Comparison of ENCODE assay signal across 1 cellular context in genomic region chr11:113875414-113876073, GRCh38.
TF ChIP-seq lines count a peak whose summit lies in the region.

A gene with protein sequence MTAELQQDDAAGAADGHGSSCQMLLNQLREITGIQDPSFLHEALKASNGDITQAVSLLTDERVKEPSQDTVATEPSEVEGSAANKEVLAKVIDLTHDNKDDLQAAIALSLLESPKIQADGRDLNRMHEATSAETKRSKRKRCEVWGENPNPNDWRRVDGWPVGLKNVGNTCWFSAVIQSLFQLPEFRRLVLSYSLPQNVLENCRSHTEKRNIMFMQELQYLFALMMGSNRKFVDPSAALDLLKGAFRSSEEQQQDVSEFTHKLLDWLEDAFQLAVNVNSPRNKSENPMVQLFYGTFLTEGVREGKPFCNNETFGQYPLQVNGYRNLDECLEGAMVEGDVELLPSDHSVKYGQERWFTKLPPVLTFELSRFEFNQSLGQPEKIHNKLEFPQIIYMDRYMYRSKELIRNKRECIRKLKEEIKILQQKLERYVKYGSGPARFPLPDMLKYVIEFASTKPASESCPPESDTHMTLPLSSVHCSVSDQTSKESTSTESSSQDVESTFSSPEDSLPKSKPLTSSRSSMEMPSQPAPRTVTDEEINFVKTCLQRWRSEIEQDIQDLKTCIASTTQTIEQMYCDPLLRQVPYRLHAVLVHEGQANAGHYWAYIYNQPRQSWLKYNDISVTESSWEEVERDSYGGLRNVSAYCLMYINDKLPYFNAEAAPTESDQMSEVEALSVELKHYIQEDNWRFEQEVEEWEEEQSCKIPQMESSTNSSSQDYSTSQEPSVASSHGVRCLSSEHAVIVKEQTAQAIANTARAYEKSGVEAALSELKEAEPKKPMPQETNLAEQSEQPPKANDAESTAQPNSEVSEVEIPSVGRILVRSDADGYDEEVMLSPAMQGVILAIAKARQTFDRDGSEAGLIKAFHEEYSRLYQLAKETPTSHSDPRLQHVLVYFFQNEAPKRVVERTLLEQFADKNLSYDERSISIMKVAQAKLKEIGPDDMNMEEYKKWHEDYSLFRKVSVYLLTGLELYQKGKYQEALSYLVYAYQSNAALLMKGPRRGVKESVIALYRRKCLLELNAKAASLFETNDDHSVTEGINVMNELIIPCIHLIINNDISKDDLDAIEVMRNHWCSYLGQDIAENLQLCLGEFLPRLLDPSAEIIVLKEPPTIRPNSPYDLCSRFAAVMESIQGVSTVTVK (minus strand): TSS chr11:113875572. CDS start chr11:113875501, 71 bp downstream.

TF ChIP-seq in HepG2, 621 proteins besides CTCF, POLR2A, EP300 and RAD21 (continued from another document and continues in another):
- TF ChIP-seq ZNF614 (CRISPR knock-in tag; IDR thresholded peaks at IDR 0.05; ENCODE audit: borderline replicate concordance) (0 out of 2 replicates have a peak, but pooled peaks have one; percentile 19), CAMTA2 (CRISPR knock-in tag; IDR thresholded peaks at IDR 0.05; ENCODE audit: borderline replicate concordance) (no peak; the same call in 1 of the 2 replicates), NFYC (CRISPR knock-in tag; IDR thresholded peaks at IDR 0.05) (peak; percentile 36; the same call in 1 of the 2 replicates), HOXA3 (CRISPR knock-in tag; IDR thresholded peaks at IDR 0.05) (peak; percentile 85), PCBP2 (optimal IDR thresholded peaks at IDR 0.05; ENCODE audit: low read depth, low read length, poor library complexity, severe bottlenecking) (no peak), KMT2B (CRISPR knock-in tag; IDR thresholded peaks at IDR 0.05) (peak; percentile 60; the same call in 1 of the 2 replicates), TFDP1 (CRISPR knock-in tag; IDR thresholded peaks at IDR 0.05; ENCODE audit: borderline replicate concordance) (peak; percentile 49; the same call in 1 of the 2 replicates), ZNF607 (CRISPR knock-in tag; IDR thresholded peaks at IDR 0.05; ENCODE audit: borderline replicate concordance) (peak; percentile 70; the same call in 1 of the 2 replicates), SMAD9 (CRISPR knock-in tag; IDR thresholded peaks at IDR 0.05) (peak; percentile 91; the same call in 1 of the 2 replicates), MED8 (CRISPR knock-in tag; IDR thresholded peaks at IDR 0.05; ENCODE audit: insufficient replicate concordance) (peak; percentile 44), ZNF687 (CRISPR knock-in tag; IDR thresholded peaks at IDR 0.05) (peak; percentile 93), KLF12 (CRISPR knock-in tag; IDR thresholded peaks at IDR 0.05; ENCODE audit: borderline replicate concordance) (0 out of 2 replicates have a peak, but pooled peaks have one; percentile 5), ZBTB25 (CRISPR knock-in tag; IDR thresholded peaks at IDR 0.05) (peak; percentile 68; the same call in 1 of the 2 replicates), RBFOX2 (IDR thresholded peaks at IDR 0.05; ENCODE audit: low read depth, low read length) (peak; percentile 95), ZNF644 (CRISPR knock-in tag; IDR thresholded peaks at IDR 0.05; ENCODE audit: low read depth) (0 out of 2 replicates have a peak, but pooled peaks have one; percentile 24), RXRB (CRISPR knock-in tag; IDR thresholded peaks at IDR 0.05; ENCODE audit: borderline replicate concordance) (peak; percentile 64; the same call in 1 of the 2 replicates), PHF8 (CRISPR knock-in tag; IDR thresholded peaks at IDR 0.05) (peak; percentile 91), PITX1 (CRISPR knock-in tag; IDR thresholded peaks at IDR 0.05) (peak; percentile 16; the same call in 1 of the 2 replicates), ZSCAN30 (CRISPR knock-in tag; IDR thresholded peaks at IDR 0.05) (no peak), SOX6 (IDR thresholded peaks at IDR 0.05) (no peak), SOX6 (CRISPR knock-in tag; IDR thresholded peaks at IDR 0.05) (peak; percentile 68), ZNF367 (CRISPR knock-in tag; IDR thresholded peaks at IDR 0.05; ENCODE audit: borderline replicate concordance) (no peak; the same call in 1 of the 2 replicates), FOXJ3 (CRISPR knock-in tag; IDR thresholded peaks at IDR 0.05; ENCODE audit: borderline replicate concordance) (0 out of 2 replicates have a peak, but pooled peaks have one; percentile 36), ZBTB21 (CRISPR knock-in tag; IDR thresholded peaks at IDR 0.05) (peak; percentile 20; the same call in 1 of the 2 replicates), ZNF782 (CRISPR knock-in tag; IDR thresholded peaks at IDR 0.05; ENCODE audit: borderline replicate concordance) (0 out of 2 replicates have a peak, but pooled peaks have one; percentile 34), ZNF232 (CRISPR knock-in tag; IDR thresholded peaks at IDR 0.05; ENCODE audit: borderline replicate concordance) (peak; percentile 54; the same call in 1 of the 2 replicates), IRX3 (CRISPR knock-in tag; IDR thresholded peaks at IDR 0.05; ENCODE audit: borderline replicate concordance, low read depth) (no peak)
- TF ChIP-seq, protein P1, sequence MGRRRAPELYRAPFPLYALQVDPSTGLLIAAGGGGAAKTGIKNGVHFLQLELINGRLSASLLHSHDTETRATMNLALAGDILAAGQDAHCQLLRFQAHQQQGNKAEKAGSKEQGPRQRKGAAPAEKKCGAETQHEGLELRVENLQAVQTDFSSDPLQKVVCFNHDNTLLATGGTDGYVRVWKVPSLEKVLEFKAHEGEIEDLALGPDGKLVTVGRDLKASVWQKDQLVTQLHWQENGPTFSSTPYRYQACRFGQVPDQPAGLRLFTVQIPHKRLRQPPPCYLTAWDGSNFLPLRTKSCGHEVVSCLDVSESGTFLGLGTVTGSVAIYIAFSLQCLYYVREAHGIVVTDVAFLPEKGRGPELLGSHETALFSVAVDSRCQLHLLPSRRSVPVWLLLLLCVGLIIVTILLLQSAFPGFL (CRISPR knock-in tag; IDR thresholded peaks at IDR 0.05): no peak
- TF ChIP-seq, protein P2, sequence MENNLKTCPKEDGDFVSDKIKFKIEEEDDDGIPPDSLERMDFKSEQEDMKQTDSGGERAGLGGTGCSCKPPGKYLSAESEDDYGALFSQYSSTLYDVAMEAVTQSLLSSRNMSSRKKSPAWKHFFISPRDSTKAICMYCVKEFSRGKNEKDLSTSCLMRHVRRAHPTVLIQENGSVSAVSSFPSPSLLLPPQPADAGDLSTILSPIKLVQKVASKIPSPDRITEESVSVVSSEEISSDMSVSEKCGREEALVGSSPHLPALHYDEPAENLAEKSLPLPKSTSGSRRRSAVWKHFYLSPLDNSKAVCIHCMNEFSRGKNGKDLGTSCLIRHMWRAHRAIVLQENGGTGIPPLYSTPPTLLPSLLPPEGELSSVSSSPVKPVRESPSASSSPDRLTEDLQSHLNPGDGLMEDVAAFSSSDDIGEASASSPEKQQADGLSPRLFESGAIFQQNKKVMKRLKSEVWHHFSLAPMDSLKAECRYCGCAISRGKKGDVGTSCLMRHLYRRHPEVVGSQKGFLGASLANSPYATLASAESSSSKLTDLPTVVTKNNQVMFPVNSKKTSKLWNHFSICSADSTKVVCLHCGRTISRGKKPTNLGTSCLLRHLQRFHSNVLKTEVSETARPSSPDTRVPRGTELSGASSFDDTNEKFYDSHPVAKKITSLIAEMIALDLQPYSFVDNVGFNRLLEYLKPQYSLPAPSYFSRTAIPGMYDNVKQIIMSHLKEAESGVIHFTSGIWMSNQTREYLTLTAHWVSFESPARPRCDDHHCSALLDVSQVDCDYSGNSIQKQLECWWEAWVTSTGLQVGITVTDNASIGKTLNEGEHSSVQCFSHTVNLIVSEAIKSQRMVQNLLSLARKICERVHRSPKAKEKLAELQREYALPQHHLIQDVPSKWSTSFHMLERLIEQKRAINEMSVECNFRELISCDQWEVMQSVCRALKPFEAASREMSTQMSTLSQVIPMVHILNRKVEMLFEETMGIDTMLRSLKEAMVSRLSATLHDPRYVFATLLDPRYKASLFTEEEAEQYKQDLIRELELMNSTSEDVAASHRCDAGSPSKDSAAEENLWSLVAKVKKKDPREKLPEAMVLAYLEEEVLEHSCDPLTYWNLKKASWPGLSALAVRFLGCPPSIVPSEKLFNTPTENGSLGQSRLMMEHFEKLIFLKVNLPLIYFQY (CRISPR knock-in tag; IDR thresholded peaks at IDR 0.05; ENCODE audit: borderline replicate concordance): no peak; the same call in 1 of the 2 replicates
- TF ChIP-seq, protein P3, sequence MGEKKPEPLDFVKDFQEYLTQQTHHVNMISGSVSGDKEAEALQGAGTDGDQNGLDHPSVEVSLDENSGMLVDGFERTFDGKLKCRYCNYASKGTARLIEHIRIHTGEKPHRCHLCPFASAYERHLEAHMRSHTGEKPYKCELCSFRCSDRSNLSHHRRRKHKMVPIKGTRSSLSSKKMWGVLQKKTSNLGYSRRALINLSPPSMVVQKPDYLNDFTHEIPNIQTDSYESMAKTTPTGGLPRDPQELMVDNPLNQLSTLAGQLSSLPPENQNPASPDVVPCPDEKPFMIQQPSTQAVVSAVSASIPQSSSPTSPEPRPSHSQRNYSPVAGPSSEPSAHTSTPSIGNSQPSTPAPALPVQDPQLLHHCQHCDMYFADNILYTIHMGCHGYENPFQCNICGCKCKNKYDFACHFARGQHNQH (CRISPR knock-in tag; IDR thresholded peaks at IDR 0.05): peak; percentile 72
- TF ChIP-seq, protein P4, sequence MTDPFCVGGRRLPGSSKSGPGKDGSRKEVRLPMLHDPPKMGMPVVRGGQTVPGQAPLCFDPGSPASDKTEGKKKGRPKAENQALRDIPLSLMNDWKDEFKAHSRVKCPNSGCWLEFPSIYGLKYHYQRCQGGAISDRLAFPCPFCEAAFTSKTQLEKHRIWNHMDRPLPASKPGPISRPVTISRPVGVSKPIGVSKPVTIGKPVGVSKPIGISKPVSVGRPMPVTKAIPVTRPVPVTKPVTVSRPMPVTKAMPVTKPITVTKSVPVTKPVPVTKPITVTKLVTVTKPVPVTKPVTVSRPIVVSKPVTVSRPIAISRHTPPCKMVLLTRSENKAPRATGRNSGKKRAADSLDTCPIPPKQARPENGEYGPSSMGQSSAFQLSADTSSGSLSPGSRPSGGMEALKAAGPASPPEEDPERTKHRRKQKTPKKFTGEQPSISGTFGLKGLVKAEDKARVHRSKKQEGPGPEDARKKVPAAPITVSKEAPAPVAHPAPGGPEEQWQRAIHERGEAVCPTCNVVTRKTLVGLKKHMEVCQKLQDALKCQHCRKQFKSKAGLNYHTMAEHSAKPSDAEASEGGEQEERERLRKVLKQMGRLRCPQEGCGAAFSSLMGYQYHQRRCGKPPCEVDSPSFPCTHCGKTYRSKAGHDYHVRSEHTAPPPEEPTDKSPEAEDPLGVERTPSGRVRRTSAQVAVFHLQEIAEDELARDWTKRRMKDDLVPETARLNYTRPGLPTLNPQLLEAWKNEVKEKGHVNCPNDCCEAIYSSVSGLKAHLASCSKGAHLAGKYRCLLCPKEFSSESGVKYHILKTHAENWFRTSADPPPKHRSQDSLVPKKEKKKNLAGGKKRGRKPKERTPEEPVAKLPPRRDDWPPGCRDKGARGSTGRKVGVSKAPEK (CRISPR knock-in tag; IDR thresholded peaks at IDR 0.05; ENCODE audit: borderline replicate concordance): no peak
- TF ChIP-seq, protein P5, sequence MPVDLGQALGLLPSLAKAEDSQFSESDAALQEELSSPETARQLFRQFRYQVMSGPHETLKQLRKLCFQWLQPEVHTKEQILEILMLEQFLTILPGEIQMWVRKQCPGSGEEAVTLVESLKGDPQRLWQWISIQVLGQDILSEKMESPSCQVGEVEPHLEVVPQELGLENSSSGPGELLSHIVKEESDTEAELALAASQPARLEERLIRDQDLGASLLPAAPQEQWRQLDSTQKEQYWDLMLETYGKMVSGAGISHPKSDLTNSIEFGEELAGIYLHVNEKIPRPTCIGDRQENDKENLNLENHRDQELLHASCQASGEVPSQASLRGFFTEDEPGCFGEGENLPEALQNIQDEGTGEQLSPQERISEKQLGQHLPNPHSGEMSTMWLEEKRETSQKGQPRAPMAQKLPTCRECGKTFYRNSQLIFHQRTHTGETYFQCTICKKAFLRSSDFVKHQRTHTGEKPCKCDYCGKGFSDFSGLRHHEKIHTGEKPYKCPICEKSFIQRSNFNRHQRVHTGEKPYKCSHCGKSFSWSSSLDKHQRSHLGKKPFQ (CRISPR knock-in tag; IDR thresholded peaks at IDR 0.05; ENCODE audit: insufficient replicate concordance): no peak
